8 cellular contexts compared by ENCODE assay signal in genomic region chr2:11784747-11785610, GRCh38. TPM values are rescaled to one million over a fixed set of nuclear protein-coding genes. Genes with fewer than 3 reads are reported as not detected.
DNase-seq lines count a peak whose midpoint lies in the region; ATAC-seq and TF ChIP-seq lines count a peak whose summit lies in the region.

No MANE protein-coding gene starts in this region.

- H3K27ac ChIP-seq in CD8-positive, alpha-beta memory T cell (ENCODE audit: low read depth, low read length), result no peak overlapping the region
- H3K27ac ChIP-seq in HUES64 (ENCODE audit: low read depth, low read length), result no peak overlapping the region
- no peak overlapping the region for H3K27ac ChIP-seq in liver (ENCODE audit: low read depth in 1 of 2, low read length in 2 of 2)

- no peak for ATAC-seq in HG03521 (IDR thresholded peaks at IDR 0.05; ENCODE audit: unreplicated experiment)

- 34% methylated on average over 50 of the region's 50 CpGs for WGBS in HUES64
- WGBS in liver, result 61% methylated on average over 50 of the region's 50 CpGs

- no peaks in the 10 kb centered on the region for H3K9me3 Mint-ChIP-seq in CD8-positive, alpha-beta memory T cell

- H3K4me1 Mint-ChIP-seq in CD8-positive, alpha-beta memory T cell, result peaks cover 0 to 13% (median 0%) of the 10 kb centered on the region in 3 donors

- no peaks in the 10 kb centered on the region for H3K9me3 ChIP-seq in CD8-positive, alpha-beta memory T cell (ENCODE audit: low read length)
- H3K9me3 ChIP-seq in HUES64 (ENCODE audit: insufficient read depth, low read depth, low read length) (no peaks in the 10 kb centered on the region), liver (ENCODE audit: control insufficient read depth in 4 of 4, low read length in 3 of 4) (no peaks in the 10 kb centered on the region)

- DNase-seq in CD8-positive, alpha-beta memory T cell, result peak; percentile 13 to 53 (median 32)
- DNase-seq in activated CD4-positive, alpha-beta T cell treated with anti-CD3 and anti-CD28 coated beads, Interleukin-2, amount 50 U/mL, for 4 hours, result peak; percentile 27 to 31
- DNase-seq in dermis blood vessel endothelial cell (peak; percentile 64), NCI-H526 treated with DMSO at 0.1 percent for 48 hours (lab: John Stamatoyannopoulos, UW) (no peak)
- peak in 2 of 3 donors; percentile 27 to 36 for DNase-seq in stimulated activated CD4-positive, alpha-beta T cell treated with anti-CD3 and anti-CD28 coated beads, TNF-alpha, amount 100 ng/mL, for 48 hours (ENCODE audit: low read depth in 3 of 3)

- peak; percentile 55 for TF ChIP-seq CTCF in liver (IDR thresholded peaks at IDR 0.05; ENCODE audit: low read depth, low read length, missing input control)

- H3K4me1 ChIP-seq in CD8-positive, alpha-beta memory T cell (ENCODE audit: insufficient read depth, low read length), result no peaks in the 10 kb centered on the region
- no peaks in the 10 kb centered on the region for H3K4me1 ChIP-seq in HUES64 (ENCODE audit: insufficient read depth, low read length)
- no peaks in the 10 kb centered on the region for H3K4me1 ChIP-seq in liver (ENCODE audit: control insufficient read depth in 4 of 4, insufficient read depth in 4 of 4, low read length in 3 of 4)

- POLR2A ChIA-PET in CD8-positive, alpha-beta memory T cell (lab: Charles Lee), result interaction anchor here (0.6 kb wide), 1 partner anchor 138 kb away, joined by 4 read pairs; no protein-coding TSS in a partner anchor

- TF ChIP-seq RAD21 in liver (IDR thresholded peaks at IDR 0.05), result peak; percentile 44 to 70

- CTCF ChIA-PET in CD8-positive, alpha-beta memory T cell (lab: Charles Lee), result interaction anchor here (0.7 to 8.0 kb wide), 20 partner anchors 8 to 1222 kb away, joined by 3 to 99 read pairs (median 4); partner anchors contain the start of gene LPIN1

- no peak overlapping the region for H3K4me3 ChIP-seq in CD8-positive, alpha-beta memory T cell (ENCODE audit: low read length)
- peak overlapping the region; percentile 45 for H3K4me3 ChIP-seq in HUES64 (ENCODE audit: low read length)
- H3K4me3 ChIP-seq in liver (ENCODE audit: low read depth in 1 of 3, low read length in 3 of 3), result no peak overlapping the region

- no peaks in the 10 kb centered on the region for H3K27me3 ChIP-seq in CD8-positive, alpha-beta memory T cell (ENCODE audit: insufficient read depth, low read length, poor library complexity, severe bottlenecking)
- H3K27me3 ChIP-seq in HUES64 (ENCODE audit: insufficient read depth, low read length) (no peaks in the 10 kb centered on the region), liver (ENCODE audit: control insufficient read depth in 4 of 4, insufficient read depth in 4 of 4, low read length in 3 of 4) (no peaks in the 10 kb centered on the region)

- peaks cover 7 to 98% (median 24%) of the 10 kb centered on the region in 3 donors for H3K36me3 Mint-ChIP-seq in CD8-positive, alpha-beta memory T cell

- H3K9ac ChIP-seq in HUES64 (ENCODE audit: low read depth, low read length) (0 out of 2 replicates have a peak overlapping the region, but pooled peaks have one; percentile 34), liver (ENCODE audit: low read depth in 1 of 2, low read length in 2 of 2) (no peak overlapping the region)

- no peak overlapping the region for H3K4me3 Mint-ChIP-seq in CD8-positive, alpha-beta memory T cell

- no peak overlapping the region for H3K27ac Mint-ChIP-seq in CD8-positive, alpha-beta memory T cell

- H3K27me3 Mint-ChIP-seq in CD8-positive, alpha-beta memory T cell, result no peaks in the 10 kb centered on the region

- peaks cover 78% of the 10 kb centered on the region for H3K36me3 ChIP-seq in CD8-positive, alpha-beta memory T cell (ENCODE audit: insufficient read depth, low read length)
- H3K36me3 ChIP-seq in HUES64 (ENCODE audit: insufficient read depth, low read length), result peaks cover 44% of the 10 kb centered on the region
- H3K36me3 ChIP-seq in liver (ENCODE audit: control insufficient read depth in 4 of 4, insufficient read depth in 3 of 4, low read depth in 1 of 4, low read length in 3 of 4), result peaks cover 24 to 90% (median 63%) of the 10 kb centered on the region in 4 donors

TF ChIP-seq in liver, 16 proteins besides CTCF, POLR2A, EP300 and RAD21:
- TF ChIP-seq MAX (IDR thresholded peaks at IDR 0.05), result no peak
- TF ChIP-seq TAF1 (conservative IDR thresholded peaks at IDR 0.05), result no peak
- no peak for TF ChIP-seq ZBTB33 (IDR thresholded peaks at IDR 0.05)
- no peak for TF ChIP-seq REST (IDR thresholded peaks at IDR 0.05)
- no peak for TF ChIP-seq RXRA (IDR thresholded peaks at IDR 0.05)
- no peak for TF ChIP-seq SP1 (IDR thresholded peaks at IDR 0.05)
- TF ChIP-seq GABPA (IDR thresholded peaks at IDR 0.05 in 1 of 2, conservative IDR thresholded peaks at IDR 0.05 in 1 of 2), result no peak
- TF ChIP-seq FOXA2 (IDR thresholded peaks at IDR 0.05), result no peak
- TF ChIP-seq ATF3 (IDR thresholded peaks at IDR 0.05), result no peak
- no peak for TF ChIP-seq FOXA1 (IDR thresholded peaks at IDR 0.05)
- no peak for TF ChIP-seq YY1 (IDR thresholded peaks at IDR 0.05)
- TF ChIP-seq EGR1 (IDR thresholded peaks at IDR 0.05; ENCODE audit: low read depth in 2 of 2), result no peak
- TF ChIP-seq HNF4A (conservative IDR thresholded peaks at IDR 0.05), result no peak
- no peak for TF ChIP-seq JUND (IDR thresholded peaks at IDR 0.05)
- TF ChIP-seq HNF4G (IDR thresholded peaks at IDR 0.05), result no peak
- TF ChIP-seq NR2F2 (IDR thresholded peaks at IDR 0.05), result no peak
TF ChIP-seq in liver: peak in this region for 0.

RNA-seq across cellular contexts. Expression of gene LPIN1, which starts 38.5 kb away (rescaled TPM):
- 10 to 100 TPM; 34.8 to 37.1 TPM for total RNA-seq in CD8-positive, alpha-beta memory T cell
- polyA plus RNA-seq in CD8-positive, alpha-beta memory T cell, result 25.7 TPM
- 9.8 TPM for polyA plus RNA-seq in HUES64 (2013, experiment 1 of 2)
- 12.3 TPM for polyA plus RNA-seq in HUES64 (2013, experiment 2 of 2)
- total RNA-seq in dermis blood vessel endothelial cell (24.0 and 36.3 TPM in 2 replicates), liver (10 to 100 TPM; 10.1 to 27.4 TPM)
- 10 to 100 TPM; 12.3 to 14.6 TPM for polyA plus RNA-seq in liver
